In the genomic region with DNA sequence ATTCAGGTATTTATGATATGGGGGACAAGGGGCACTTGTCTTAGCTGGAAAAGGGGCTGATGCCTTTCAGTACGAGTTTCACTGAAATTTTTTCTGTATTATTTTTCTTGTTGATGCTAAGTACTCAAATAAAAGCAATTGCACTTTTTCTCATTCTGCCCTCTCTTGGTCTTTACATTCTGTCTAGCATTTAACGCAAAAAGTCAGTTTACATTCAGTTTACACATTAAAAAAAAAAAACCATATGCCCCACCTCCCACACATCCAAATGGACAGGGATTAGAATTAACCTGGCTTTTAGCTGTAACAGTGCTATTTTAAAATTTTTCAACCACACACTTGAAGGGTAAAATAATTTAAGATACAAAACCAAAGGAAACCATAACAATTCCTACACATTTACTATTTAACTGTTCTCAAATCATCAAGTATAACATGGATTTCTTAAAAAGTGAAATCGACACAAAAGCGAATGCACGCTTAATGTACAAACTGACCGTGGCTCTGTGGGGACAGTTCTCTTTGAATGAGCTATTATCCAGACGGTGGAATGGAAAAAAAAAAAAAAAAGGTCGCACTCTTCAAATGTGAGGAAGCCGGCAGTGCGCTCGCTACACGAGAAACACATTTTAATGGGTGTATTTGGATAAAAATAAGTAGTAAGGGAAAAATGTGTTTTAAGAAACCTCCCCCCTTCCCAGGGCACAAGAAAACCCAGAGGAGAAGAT, we compare ENCODE assay signal across 8 cellular contexts. TPM values are rescaled to one million over a fixed set of nuclear protein-coding genes. Genes with fewer than 3 reads are reported as not detected.
DNase-seq lines count a peak whose midpoint lies in the region; ATAC-seq, FAIRE-seq and TF ChIP-seq lines count a peak whose summit lies in the region.

No MANE protein-coding gene starts in this region.

- H3K9ac ChIP-seq in IMR-90 (ENCODE audit: low read depth, low read length) (peak overlapping the region; percentile 96), K562 (ENCODE audit: insufficient read depth in 1 of 2, low read depth in 2 of 2, low read length in 2 of 2) (peak overlapping the region; percentile 86 to 98)

- POLR2A ChIA-PET in CD4-positive, alpha-beta T cell (lab: Charles Lee): interaction anchor here (1.1 to 3.2 kb wide), 9 partner anchors 12 to 1365 kb away, joined by 3 to 32 read pairs (median 7); partner anchors contain the start of genes ACSL4 and ALG13
- POLR2A ChIA-PET in IMR-90 (lab: Charles Lee; ENCODE audit: unreplicated experiment): interaction anchor here (0.6 to 1.0 kb wide), 4 partner anchors 8 to 153 kb away, joined by 4 to 8 read pairs (median 5); no protein-coding TSS in a partner anchor
- POLR2A ChIA-PET in K562 (lab: Yijun Ruan, JAX): interaction anchor here (0.5 to 3.4 kb wide), 9 partner anchors 10 to 1406 kb away, joined by 3 to 26 read pairs (median 3); no protein-coding TSS in a partner anchor

- H2BK5ac ChIP-seq in IMR-90 (ENCODE audit: low read depth, low read length, poor library complexity, severe bottlenecking): peak overlapping the region; percentile 21

- TF ChIP-seq EP300 in K562 (IDR thresholded peaks at IDR 0.05; ENCODE audit: low read length): no peak

- H4K8ac ChIP-seq in IMR-90 (ENCODE audit: low read depth in 2 of 2, low read length in 2 of 2): no peak overlapping the region

- no peak overlapping the region for H3K4ac ChIP-seq in IMR-90 (ENCODE audit: low read depth, low read length)

- H2AK9ac ChIP-seq in IMR-90 (replicated peaks; ENCODE audit: low read depth, low read length, poor library complexity): no peak overlapping the region

- CTCF ChIA-PET in CD4-positive, alpha-beta T cell (lab: Charles Lee): interaction anchor here (0.9 kb wide), 1 partner anchor 12 kb away, joined by 3 read pairs; no protein-coding TSS in a partner anchor
- CTCF ChIA-PET in IMR-90 (lab: Yijun Ruan, JAX): interaction anchor here (0.6 to 1.0 kb wide), 2 partner anchors 36 to 156 kb away, joined by 4 read pairs; no protein-coding TSS in a partner anchor
- CTCF ChIA-PET in K562 (lab: Yijun Ruan, JAX; ENCODE audit: low intra/inter-chr PET ratio): no interaction called here

- WGBS in IMR-90 (ENCODE audit: extremely low coverage in 2 of 2, insufficient read length in 1 of 2), 2 experiments: 0% methylated on average over 1 of the region's 12 CpGs; no CpG with 5 or more reads in 1 of the 2 experiments
- WGBS in K562 (ENCODE audit: insufficient coverage, low coverage, missing lambda C conversion rate): 3% methylated on average over 11 of the region's 12 CpGs
- WGBS in lung, 2 donors: 10 to 39% methylated on average over 12 of the region's 12 CpGs

- no peak overlapping the region for H3K56ac ChIP-seq in IMR-90 (ENCODE audit: extremely low read depth, insufficient read depth, low read length)

- intact Hi-C loops in CD4-positive, alpha-beta T cell (cut with DNase I, micrococcal nuclease): loop anchor here (2.0 to 10.0 kb wide), 6 partner anchors 91 to 782 kb away; partner anchors contain the start of genes ACSL4 (in 1 of the 2) and NXT2 (in 1 of the 2)
- intact Hi-C loops in IMR-90 (cut with micrococcal nuclease) (loop anchor here (2.0 to 5.0 kb wide), 5 partner anchors 74 to 154 kb away; no protein-coding TSS in a partner anchor), K562 (cut with micrococcal nuclease) (loop anchor here (2.0 to 5.0 kb wide), 3 partner anchors 89 to 154 kb away; no protein-coding TSS in a partner anchor), uterus (cut with DNase I; ENCODE audit: low total_unique reads) (no loop called here)

- no peak overlapping the region for H3K23ac ChIP-seq in IMR-90 (ENCODE audit: low read depth, low read length)

- no peaks in the 10 kb centered on the region for H3K9me3 Mint-ChIP-seq in CD4-positive, alpha-beta T cell

- no peak overlapping the region for H4K5ac ChIP-seq in IMR-90 (ENCODE audit: low read depth, low read length)

- peak overlapping the region; percentile 93 for H3K4me3 Mint-ChIP-seq in CD4-positive, alpha-beta T cell

- H3K79me1 ChIP-seq in IMR-90 (ENCODE audit: low read depth in 1 of 2, low read length in 2 of 2): 0 out of 4 replicates have a peak, but pooled peaks cover 0 to 7% of the 10 kb centered on the region in 2 experiments

- BruUV-seq in IMR-90 (replicated peaks; lab: Mats Ljungman, UMichigan) (no TSS peak), K562 (replicated peaks; lab: Mats Ljungman, UMichigan) (TSS peak; percentile 34)

- DNase-seq in CD4-positive, alpha-beta T cell: no peak
- DNase-seq in IMR-90 (no peak), K562 (ENCODE audit: extremely low read depth in 1 of 4, low spot score in 3 of 4) (peak in 1 of 4 experiments; percentile 38), lung (ENCODE audit: low spot score) (no peak), uterus (no peak), GM19240 (ENCODE audit: insufficient read length, low spot score) (no peak), retina (no peak)
- DNase-seq in stimulated activated CD4-positive, alpha-beta T cell treated with anti-CD3 and anti-CD28 coated beads, Interleukin-1b, Interleukin-23, amount 100 ng/mL, for 48 hours: no peak

- H3K9me3 ChIP-seq in CD4-positive, alpha-beta T cell (ENCODE audit: control insufficient read depth, low read length): no peaks in the 10 kb centered on the region
- no peaks in the 10 kb centered on the region for H3K9me3 ChIP-seq in IMR-90 (ENCODE audit: control insufficient read depth, insufficient read depth, low read length)
- no peaks in the 10 kb centered on the region for H3K9me3 ChIP-seq in K562 (replicated peaks; ENCODE audit: control insufficient read depth, insufficient read depth, low read depth, low read length)
- H3K9me3 ChIP-seq in lung (ENCODE audit: control insufficient read depth in 2 of 2, insufficient read depth in 1 of 2, low read length in 1 of 2): peaks cover 0 to 3% of the 10 kb centered on the region in 2 donors
- H3K9me3 ChIP-seq in uterus: no peaks in the 10 kb centered on the region

- H3K4me3 ChIP-seq in IMR-90 (ENCODE audit: insufficient read depth, low read depth, low read length) (peak overlapping the region; percentile 99), K562 (peak overlapping the region; percentile 95), lung (peak overlapping the region; percentile 76), uterus (peak overlapping the region; percentile 60 to 77)

- dilution Hi-C loops in IMR-90 (cut with HindIII; ENCODE audit: low sequenced_read_pairs, unreplicated experiment): no loop called here

- H3K4me1 ChIP-seq in IMR-90 (ENCODE audit: control insufficient read depth, insufficient read depth, low read length) (no peaks in the 10 kb centered on the region; the same call in 1 of the 2 replicates), K562 (replicated peaks in 1 of 2; ENCODE audit: control insufficient read depth in 2 of 2, insufficient read depth in 2 of 2, low read length in 2 of 2) (peaks cover 3 to 31% of the 10 kb centered on the region in 2 experiments; a peak in 2 of 5 replicates), lung (ENCODE audit: control insufficient read depth in 2 of 2, insufficient read depth in 2 of 2, low read length in 2 of 2) (no peaks in the 10 kb centered on the region), uterus (no peaks in the 10 kb centered on the region)

- H3K27ac Mint-ChIP-seq in CD4-positive, alpha-beta T cell: peak overlapping the region; percentile 96

- H2BK15ac ChIP-seq in IMR-90 (ENCODE audit: low read depth, low read length): no peak overlapping the region

- no peak for TF ChIP-seq RAD21 in IMR-90 (IDR thresholded peaks at IDR 0.05; ENCODE audit: low read length)
- no peak for TF ChIP-seq RAD21 in K562 (CRISPR knock-in tag; conservative IDR thresholded peaks at IDR 0.05 in 1 of 2, IDR thresholded peaks at IDR 0.05 in 1 of 2)

- H3K9me1 ChIP-seq in IMR-90 (ENCODE audit: insufficient read depth, low read length): no peaks in the 10 kb centered on the region
- no peaks in the 10 kb centered on the region for H3K9me1 ChIP-seq in K562 (ENCODE audit: control insufficient read depth, insufficient read depth, low read length)

- H2AFZ ChIP-seq in IMR-90 (replicated peaks; ENCODE audit: low read length, poor library complexity) (no peak overlapping the region), K562 (ENCODE audit: low read depth, low read length) (peak overlapping the region; percentile 86; the same call in 1 of the 2 replicates)

- no peak for TF ChIP-seq CTCF in CD4-positive, alpha-beta T cell (IDR thresholded peaks at IDR 0.05)
- TF ChIP-seq CTCF in IMR-90 (conservative IDR thresholded peaks at IDR 0.05; ENCODE audit: low read depth, low read length): no peak
- no peak for TF ChIP-seq CTCF in K562 (IDR thresholded peaks at IDR 0.05 in 2 of 3, conservative IDR thresholded peaks at IDR 0.05 in 1 of 3; ENCODE audit: insufficient read depth in 2 of 3, low read depth in 1 of 3, low read length in 3 of 3)
- no peak for TF ChIP-seq CTCF in lung (IDR thresholded peaks at IDR 0.05; ENCODE audit: control extremely low read depth, extremely low read depth)
- no peak for TF ChIP-seq CTCF in uterus (IDR thresholded peaks at IDR 0.05)

- H3K4me1 Mint-ChIP-seq in CD4-positive, alpha-beta T cell (ENCODE audit: low read depth): peaks cover 58% of the 10 kb centered on the region

- H3K27ac ChIP-seq in CD4-positive, alpha-beta T cell (ENCODE audit: low read depth, low read length): no peak overlapping the region
- H3K27ac ChIP-seq in IMR-90 (ENCODE audit: insufficient read depth, low read length): peak overlapping the region; percentile 99
- H3K27ac ChIP-seq in K562 (ENCODE audit: extremely low read depth, low read depth, low read length): peak overlapping the region; percentile 91
- no peak overlapping the region for H3K27ac ChIP-seq in lung (ENCODE audit: low read depth in 1 of 2, low read length in 1 of 2)
- peak overlapping the region; percentile 76 to 91 for H3K27ac ChIP-seq in uterus

- no peak overlapping the region for H4K91ac ChIP-seq in IMR-90 (ENCODE audit: insufficient read depth, low read depth, low read length)

- 0 out of 2 replicates have a peak, but pooled peaks have one; percentile 25 for TF ChIP-seq POLR2A in IMR-90 (IDR thresholded peaks at IDR 0.05; ENCODE audit: low read depth, low read length)
- no peak for TF ChIP-seq POLR2A in K562 (conservative IDR thresholded peaks at IDR 0.05)
- no peak for TF ChIP-seq POLR2A in uterus (IDR thresholded peaks at IDR 0.05)

- no peaks in the 10 kb centered on the region for H3K27me3 Mint-ChIP-seq in CD4-positive, alpha-beta T cell

- H3K18ac ChIP-seq in IMR-90 (ENCODE audit: low read depth, low read length): peak overlapping the region; percentile 50; the same call in 1 of the 2 replicates

- H2BK20ac ChIP-seq in IMR-90 (ENCODE audit: low read depth, low read length): no peak overlapping the region

- no peaks in the 10 kb centered on the region for H3K27me3 ChIP-seq in CD4-positive, alpha-beta T cell (ENCODE audit: control insufficient read depth, insufficient read depth, low read length)
- H3K27me3 ChIP-seq in IMR-90 (ENCODE audit: control insufficient read depth, insufficient read depth, low read length) (peaks cover 3% of the 10 kb centered on the region; the same call in 1 of the 2 replicates), K562 (ENCODE audit: control insufficient read depth in 2 of 2, insufficient read depth in 2 of 2, low read length in 2 of 2) (no peaks in the 10 kb centered on the region), lung (ENCODE audit: control insufficient read depth, insufficient read depth) (no peaks in the 10 kb centered on the region), uterus (no peaks in the 10 kb centered on the region)

- H3K79me2 ChIP-seq in K562 (ENCODE audit: control insufficient read depth, insufficient read depth, low read length): peaks cover 70% of the 10 kb centered on the region

- H2AK5ac ChIP-seq in IMR-90 (ENCODE audit: low read depth, low read length): no peak overlapping the region

- in situ Hi-C loops in IMR-90 (cut with MboI; ENCODE audit: low sequenced_read_pairs) (no loop called here), K562 (cut with MboI) (no loop called here)

- peaks cover 24% of the 10 kb centered on the region for H3K36me3 Mint-ChIP-seq in CD4-positive, alpha-beta T cell (ENCODE audit: low read depth)

- no peak for ATAC-seq in CD4-positive, alpha-beta T cell (ENCODE audit: poor library complexity)
- ATAC-seq in IMR-90 (ENCODE audit: low read depth) (no peak), K562 (peak; percentile 7), lung (ENCODE audit: insufficient read depth, low FRiP score) (no peak)

- H3K36me3 ChIP-seq in IMR-90 (ENCODE audit: control insufficient read depth, insufficient read depth, low read length) (no peaks in the 10 kb centered on the region), K562 (ENCODE audit: control insufficient read depth, insufficient read depth, low read length) (peaks cover 2% of the 10 kb centered on the region; the same call in 1 of the 3 replicates), lung (ENCODE audit: control insufficient read depth in 2 of 2, insufficient read depth in 2 of 2, low read length in 2 of 2) (no peaks in the 10 kb centered on the region), uterus (no peaks in the 10 kb centered on the region)

- H3K4me2 ChIP-seq in IMR-90 (ENCODE audit: low read depth, low read length): peak overlapping the region; percentile 83
- H3K4me2 ChIP-seq in K562 (ENCODE audit: insufficient read depth, low read length): peak overlapping the region; percentile 92

- peak; percentile 67 for FAIRE-seq in K562 (lab: Jason Lieb, UNC)

- no peak overlapping the region for H2BK120ac ChIP-seq in IMR-90 (ENCODE audit: low read depth, low read length)

- 0 out of 2 replicates have a peak overlapping the region, but pooled peaks have one; percentile 25 for H3K14ac ChIP-seq in IMR-90 (replicated peaks; ENCODE audit: low read depth, low read length)

- H4K20me1 ChIP-seq in IMR-90 (ENCODE audit: insufficient read depth, low read length) (no peaks in the 10 kb centered on the region; the same call in 1 of the 2 replicates), K562 (replicated peaks; ENCODE audit: control insufficient read depth, insufficient read depth, low read length) (peaks cover 12% of the 10 kb centered on the region)

RNA-seq across cellular contexts. Expression of gene AMMECR1, which starts 1.4 kb away (rescaled TPM):
- 1 to 10 TPM; 7.8 to 7.9 TPM for total RNA-seq in CD4-positive, alpha-beta T cell
- total RNA-seq in IMR-90 (2012; rRNA removed): 11.3 and 19.4 TPM in 2 replicates
- polyA plus RNA-seq in IMR-90 (2012; rRNA removed): 5.7 and 7.0 TPM in 2 replicates
- 2.1 and 2.5 TPM in 2 replicates for polyA plus RNA-seq in IMR-90 (2012; cell fraction: cytosol; rRNA removed)
- 3.3 and 12.6 TPM in 2 replicates for polyA plus RNA-seq in IMR-90 (2012; cell fraction: nucleus; rRNA removed; ENCODE audit: low replicate concordance)
- total RNA-seq in K562 (2011; cell fraction: chromatin; rRNA removed; ENCODE audit: low replicate concordance): 9.3 and 29.0 TPM in 2 replicates
- total RNA-seq in K562 (2011; cell fraction: nucleolus; rRNA removed): 9.2 and 10.7 TPM in 2 replicates
- 24.3 and 40.2 TPM in 2 replicates for total RNA-seq in K562 (2011; cell fraction: nucleoplasm; rRNA removed)
- total RNA-seq in K562 (2014; rRNA removed): 20.6 and 24.1 TPM in 2 replicates
- total RNA-seq in K562 (2014; rRNA removed; fragmentation: Illumina TruSeq; extraction: Trizol): 34.8 and 40.7 TPM in 2 replicates
- total RNA-seq in K562 (2015; rRNA removed; fragmentation: Illumina TruSeq; extraction: Trizol): 23.3 and 23.6 TPM in 2 replicates
- 30.5 and 33.9 TPM in 2 replicates for total RNA-seq in K562 (2021)
- 29.3 and 36.7 TPM in 2 replicates for polyA plus RNA-seq in K562 (2011; rRNA removed)
- 15.2 and 15.6 TPM in 2 replicates for polyA plus RNA-seq in K562 (2011; cell fraction: cytosol; rRNA removed)
- polyA plus RNA-seq in K562 (2011; cell fraction: nucleus; rRNA removed): 20.0 and 20.8 TPM in 2 replicates
- 12.4 and 19.0 TPM in 2 replicates for polyA plus RNA-seq in K562 (2012)
- 27.6 and 35.8 TPM in 2 replicates for polyA plus RNA-seq in K562 (2014; fragmentation: Illumina TruSeq; extraction: Trizol)
- 10 to 100 TPM; 13.9 to 16.1 TPM for polyA plus RNA-seq in K562 (2014; fragmentation: Nextera tagmentation; extraction: Ambion mirVana)
- 17.9 and 18.6 TPM in 2 replicates for polyA plus RNA-seq in K562 (2014; rRNA removed)
- polyA minus RNA-seq in K562 (2011; rRNA and poly(A)+ RNA removed): 40.6 TPM in 2 replicates
- 11.6 and 20.1 TPM in 2 replicates for polyA minus RNA-seq in K562 (2011; cell fraction: cytosol; rRNA and poly(A)+ RNA removed)
- polyA minus RNA-seq in K562 (2011; cell fraction: nucleus; rRNA and poly(A)+ RNA removed): 34.7 and 36.0 TPM in 2 replicates
- total RNA-seq in lung: 10 to 100 TPM in 1 of 2 donors, 1 to 10 TPM in 1; 7.8 to 14.0 TPM
- 1 to 10 TPM; 3.5 TPM for polyA plus RNA-seq in lung
- 10 to 100 TPM in 1 of 4 donors, 1 to 10 TPM in 3; 1.0 to 12.1 (median 6.9) TPM for total RNA-seq in uterus

RNA-seq across cellular contexts. Expression of gene RTL9, which starts 42.1 kb away (rescaled TPM):
- total RNA-seq in CD4-positive, alpha-beta T cell: not detected
- total RNA-seq in IMR-90 (2012; rRNA removed): 0.56 and 0.90 TPM in 2 replicates
- 0.26 and 0.30 TPM in 2 replicates for polyA plus RNA-seq in IMR-90 (2012; rRNA removed)
- polyA plus RNA-seq in IMR-90 (2012; cell fraction: cytosol; rRNA removed): 0.13 and 0.15 TPM in 2 replicates
- 0.29 and 0.42 TPM in 2 replicates for polyA plus RNA-seq in IMR-90 (2012; cell fraction: nucleus; rRNA removed; ENCODE audit: low replicate concordance)
- total RNA-seq in K562 (2011; cell fraction: chromatin; rRNA removed; ENCODE audit: low replicate concordance): 0.16 and 0.26 TPM in 2 replicates
- total RNA-seq in K562 (2011; cell fraction: nucleolus; rRNA removed): under 0.01 TPM in 1 of 2 replicates, not detected in the other
- total RNA-seq in K562 (2011; cell fraction: nucleoplasm; rRNA removed): 0.15 TPM in 2 replicates
- total RNA-seq in K562 (2014; rRNA removed): 0.04 and 0.05 TPM in 2 replicates
- 0.10 and 0.11 TPM in 2 replicates for total RNA-seq in K562 (2014; rRNA removed; fragmentation: Illumina TruSeq; extraction: Trizol)
- 0.04 TPM in 1 of 2 replicates, not detected in the other for total RNA-seq in K562 (2015; rRNA removed; fragmentation: Illumina TruSeq; extraction: Trizol)
- 0.16 and 0.31 TPM in 2 replicates for total RNA-seq in K562 (2021)
- polyA plus RNA-seq in K562 (2011; rRNA removed): 0.03 and 0.35 TPM in 2 replicates
- 0.06 and 0.52 TPM in 2 replicates for polyA plus RNA-seq in K562 (2011; cell fraction: cytosol; rRNA removed)
- polyA plus RNA-seq in K562 (2011; cell fraction: nucleus; rRNA removed): 0.10 and 1.2 TPM in 2 replicates
- polyA plus RNA-seq in K562 (2012): 0.08 and 0.17 TPM in 2 replicates
- 0.18 and 0.22 TPM in 2 replicates for polyA plus RNA-seq in K562 (2014; fragmentation: Illumina TruSeq; extraction: Trizol)
- under 1 TPM in 1 of 2 experiments, not detected in 1; 0.06 TPM for polyA plus RNA-seq in K562 (2014; fragmentation: Nextera tagmentation; extraction: Ambion mirVana)
- 0.11 and 0.21 TPM in 2 replicates for polyA plus RNA-seq in K562 (2014; rRNA removed)
- 0.25 TPM in 1 of 2 replicates, not detected in the other for polyA minus RNA-seq in K562 (2011; rRNA and poly(A)+ RNA removed)
- polyA minus RNA-seq in K562 (2011; cell fraction: cytosol; rRNA and poly(A)+ RNA removed): 0.38 TPM in 1 of 2 replicates, not detected in the other
- polyA minus RNA-seq in K562 (2011; cell fraction: nucleus; rRNA and poly(A)+ RNA removed): 0.13 TPM in 1 of 2 replicates, not detected in the other
- total RNA-seq in lung: under 1 TPM; 0.06 to 0.34 TPM
- under 1 TPM; 0.02 to 0.06 TPM for polyA plus RNA-seq in lung
- total RNA-seq in uterus: under 1 TPM in 2 of 4 donors, not detected in 2; 0.40 to 0.48 TPM

Comparison
In these comparisons a context has a peak if more than half of its experiments do, and no peak if none do; other contexts are left out.
1. H3K27ac ChIP-seq: peak in IMR-90 (single experiment), K562 (single experiment) and uterus (2 of 2); none in CD4-positive, alpha-beta T cell (single experiment) and lung (0 of 2).
2. Peak in every context shown above with its lines, with median percentiles within 50 percentile points of each other: H3K4me3 ChIP-seq.